ENCODE assay signal across 2 cellular contexts in genomic region chr2:162656516-162656915, GRCh38.
TF ChIP-seq lines count a peak whose summit lies in the region.

No MANE protein-coding gene starts in this region.

TF ChIP-seq in HepG2, 621 proteins besides CTCF, POLR2A, EP300 and RAD21 (continued from another document):
- TF ChIP-seq MAFK (conservative IDR thresholded peaks at IDR 0.05 in 1 of 2, IDR thresholded peaks at IDR 0.05 in 1 of 2; ENCODE audit: low read length in 2 of 2) (peak; percentile 55 to 73; a peak in 3 of 4 replicates), ZBTB14 (CRISPR knock-in tag; IDR thresholded peaks at IDR 0.05) (no peak)

TF ChIP-seq in A549, 52 proteins besides CTCF, POLR2A, EP300 and RAD21:
- TF ChIP-seq ATOH8 (CRISPR knock-in tag; IDR thresholded peaks at IDR 0.05; ENCODE audit: low read depth) (no peak), MAFK (IDR thresholded peaks at IDR 0.05; ENCODE audit: partially characterized antibody) (peak; percentile 57)
